Comparison of ENCODE assay signal across 14 cellular contexts in genomic region chr11:111731839-111732238, GRCh38. TPM values are rescaled to one million over a fixed set of nuclear protein-coding genes. Genes with fewer than 3 reads are reported as not detected.
A peak's percentile ranks its signal among the peaks of the same experiment; 100 is the strongest.
DNase-seq lines count a peak whose midpoint lies in the region; ATAC-seq and TF ChIP-seq lines count a peak whose summit lies in the region.
"Had no signal": no experiment of that assay in that cellular context is flagged by ENCODE, and none has a peak within 500 bp of the region (broad histone marks: within the 10 kb centered on the region; RNA-seq: fewer than 3 reads in every experiment).

No MANE protein-coding gene starts in this region.

- TF ChIP-seq CTCF in RWPE1 (conservative IDR thresholded peaks at IDR 0.05; ENCODE audit: low read depth) (no peak), colonic mucosa (IDR thresholded peaks at IDR 0.05) (no peak)

- H3K27me3 ChIP-seq in colonic mucosa (no peaks in the 10 kb centered on the region), muscle layer of colon (ENCODE audit: control insufficient read depth in 1 of 2, insufficient read depth in 2 of 2, low read length in 2 of 2) (no peaks in the 10 kb centered on the region)
- H3K27me3 ChIP-seq: BLaER1 treated with 17β-estradiol and CSF1 and Interleukin-3, amounts not matched to agents 10 nM and 100 nM; SJCRH30 had no signal

- no peaks in the 10 kb centered on the region for H3K36me3 ChIP-seq in colonic mucosa
- peaks cover 11% of the 10 kb centered on the region for H3K36me3 ChIP-seq in muscle layer of colon (ENCODE audit: insufficient read depth, low read length)
- H3K36me3 ChIP-seq: SJCRH30 had no signal

- CTCF ChIA-PET in RWPE1 (lab: Yijun Ruan, JAX), result interaction anchor here (0.7 kb wide), 1 partner anchor 51 kb away, joined by 3 read pairs; no protein-coding TSS in a partner anchor

- H3K9ac ChIP-seq in colonic mucosa (ENCODE audit: low read depth in 2 of 2, low read length in 2 of 2) (no peak overlapping the region), muscle layer of colon (ENCODE audit: low read length) (no peak overlapping the region)
- H3K9ac ChIP-seq: BLaER1 treated with 17β-estradiol and CSF1 and Interleukin-3, amounts not matched to agents 10 nM and 100 nM had no signal

- POLR2A ChIA-PET in RWPE1 (lab: Yijun Ruan, JAX; ENCODE audit: low non-redundant PET), result no interaction called here

- H3K27ac ChIP-seq in RWPE1 (peak overlapping the region; percentile 44; the same call in 1 of the 2 replicates), colonic mucosa (peak overlapping the region; percentile 5), muscle layer of colon (ENCODE audit: low read depth, low read length) (peak overlapping the region; percentile 14), substantia nigra (ENCODE audit: low read depth, low read length, poor library complexity, severe bottlenecking) (peak overlapping the region; percentile 98)
- H3K27ac ChIP-seq: BLaER1 treated with 17β-estradiol and CSF1 and Interleukin-3, amounts not matched to agents 10 nM and 100 nM had no signal

- intact Hi-C loops in colonic mucosa (cut with DNase I), result no loop called here

- DNase-seq in RWPE1 (ENCODE audit: low spot score) (no peak), colonic mucosa (no peak), substantia nigra (lab: John Stamatoyannopoulos, UW) (no peak), NCI-H446 treated with DMSO at 0.1 percent for 48 hours (lab: John Stamatoyannopoulos, UW) (no peak), NCI-H2029 treated with DMSO at 0.1 percent for 48 hours (lab: John Stamatoyannopoulos, UW) (no peak), SHP77 (lab: John Stamatoyannopoulos, UW) (no peak)
- DNase-seq: amniotic stem cell, NCI-H1436 treated with DMSO at 0.1 percent for 48 hours, NCI-H748 treated with DMSO at 0.1 percent for 48 hours had no signal

- no peaks in the 10 kb centered on the region for H3K4me1 ChIP-seq in colonic mucosa
- H3K4me1 ChIP-seq in muscle layer of colon (ENCODE audit: insufficient read depth, low read length), result peaks cover 73% of the 10 kb centered on the region

- H3K4me3 ChIP-seq in colonic mucosa, result no peak overlapping the region
- no peak overlapping the region for H3K4me3 ChIP-seq in muscle layer of colon (ENCODE audit: low read depth in 1 of 2, low read length in 2 of 2)
- H3K4me3 ChIP-seq: BLaER1 treated with 17β-estradiol and CSF1 and Interleukin-3, amounts not matched to agents 10 nM and 100 nM had no signal

- no peak for ATAC-seq in HG03025 (IDR thresholded peaks at IDR 0.05; ENCODE audit: low FRiP score, unreplicated experiment)
- ATAC-seq: HCT116 had no signal

- H3K9me3 ChIP-seq in colonic mucosa, result no peaks in the 10 kb centered on the region
- no peaks in the 10 kb centered on the region for H3K9me3 ChIP-seq in muscle layer of colon (ENCODE audit: low read length)
- H3K9me3 ChIP-seq: BLaER1 treated with 17β-estradiol and CSF1 and Interleukin-3, amounts not matched to agents 10 nM and 100 nM; SJCRH30 had no signal

RNA-seq across cellular contexts. Expression of gene PPP2R1B, which starts 34.4 kb away (rescaled TPM):
- total RNA-seq in colonic mucosa, result 10 to 100 TPM; 45.9 to 57.0 TPM

Comparison
In these comparisons a context has a peak if more than half of its experiments do, and no peak if none do; other contexts are left out.
1. H3K27ac ChIP-seq: peak in every context shown above with its lines; median percentile 98 in substantia nigra; 44 in RWPE1; 14 in muscle layer of colon; 5 in colonic mucosa.